In the genomic region with DNA sequence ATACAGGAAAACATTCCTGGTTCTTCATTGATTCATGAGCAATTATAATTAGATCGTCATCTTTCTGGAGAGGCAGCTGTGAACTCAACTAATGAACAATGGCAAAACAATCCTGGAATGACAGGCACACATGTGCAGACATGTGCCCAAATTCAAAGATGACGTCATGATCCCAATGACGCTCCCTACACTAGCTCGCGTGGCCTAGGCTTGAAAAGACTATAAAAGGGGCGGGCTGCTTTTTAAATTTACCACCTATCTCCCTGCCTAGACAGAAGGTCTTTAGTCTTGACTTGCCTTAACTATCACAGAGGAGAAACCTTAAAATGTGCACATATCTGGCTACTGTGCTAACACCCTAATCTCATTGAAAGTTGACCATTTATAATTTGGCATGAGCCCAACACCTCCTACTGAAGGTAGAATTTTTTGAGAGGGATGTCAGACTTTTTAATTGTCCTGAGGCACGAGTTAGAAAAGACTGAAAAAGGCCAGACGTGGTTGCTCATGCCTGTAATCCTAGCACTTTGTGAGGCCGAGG, we compare ENCODE assay signal across 16 cellular contexts.
DNase-seq lines count a peak whose midpoint lies in the region; ATAC-seq and TF ChIP-seq lines count a peak whose summit lies in the region.
"Had no signal": no experiment of that assay in that cellular context is flagged by ENCODE, and none has a peak within 500 bp of the region (broad histone marks: within the 10 kb centered on the region; RNA-seq: fewer than 3 reads in every experiment).

No MANE protein-coding gene starts in this region.

- no peak overlapping the region for H3K4me3 ChIP-seq in CD8-positive, alpha-beta T cell (ENCODE audit: low read depth, low read length)
- H3K4me3 ChIP-seq in mammary epithelial cell (replicated peaks in 1 of 3; ENCODE audit: insufficient read depth in 1 of 3, low read depth in 2 of 3, low read length in 3 of 3): no peak overlapping the region
- H3K4me3 ChIP-seq in WERI-Rb-1 (ENCODE audit: low read depth, low read length): no peak overlapping the region
- H3K4me3 ChIP-seq: spleen, thoracic aorta had no signal

- H3K4me1 ChIP-seq in CD8-positive, alpha-beta T cell (ENCODE audit: insufficient read depth, low read length): peaks cover 25% of the 10 kb centered on the region
- peaks cover 35% of the 10 kb centered on the region for H3K4me1 ChIP-seq in mammary epithelial cell (ENCODE audit: insufficient read depth, low read length)

- TF ChIP-seq CTCF in CD8-positive, alpha-beta T cell (IDR thresholded peaks at IDR 0.05): no peak
- TF ChIP-seq CTCF in mammary epithelial cell (conservative IDR thresholded peaks at IDR 0.05 in 1 of 2, IDR thresholded peaks at IDR 0.05 in 1 of 2; ENCODE audit: extremely low read depth in 1 of 2, insufficient read depth in 1 of 2, low read depth in 1 of 2, low read length in 2 of 2) (no peak), nephron (IDR thresholded peaks at IDR 0.05; ENCODE audit: unreplicated experiment in 3 of 3) (no peak), WERI-Rb-1 (IDR thresholded peaks at IDR 0.05; ENCODE audit: low read depth, low read length) (no peak)

- no peaks in the 10 kb centered on the region for H3K9me3 Mint-ChIP-seq in CD8-positive, alpha-beta T cell
- H3K9me3 Mint-ChIP-seq in nephron: no peaks in the 10 kb centered on the region

- peak overlapping the region; percentile 36 for H3K9ac ChIP-seq in mammary epithelial cell (ENCODE audit: insufficient read depth, low read length)

- peaks cover 66% of the 10 kb centered on the region for H3K36me3 Mint-ChIP-seq in CD8-positive, alpha-beta T cell
- peaks cover 39% of the 10 kb centered on the region for H3K36me3 Mint-ChIP-seq in nephron (ENCODE audit: low read depth)

- peak overlapping the region; percentile 60 for H3K27ac Mint-ChIP-seq in CD8-positive, alpha-beta T cell
- H3K27ac Mint-ChIP-seq in nephron: peak overlapping the region in 2 of 3 experiments; percentile 61 to 74

- dilution Hi-C loops in mammary epithelial cell (cut with HindIII; ENCODE audit: low sequenced_read_pairs): no loop called here

- POLR2A ChIA-PET in CD8-positive, alpha-beta T cell (lab: Charles Lee): no interaction called here

- H3K4me2 ChIP-seq in mammary epithelial cell (ENCODE audit: insufficient read depth, low read depth, low read length): peak overlapping the region; percentile 10

- no peak for DNase-seq in CD8-positive, alpha-beta T cell
- peak; percentile 76 for DNase-seq in NCI-H1105 treated with DMSO at 0.1 percent for 48 hours (lab: John Stamatoyannopoulos, UW)
- peak; percentile 98 for DNase-seq in mammary epithelial cell
- no peak for DNase-seq in islet precursor cell
- no peak for DNase-seq in WERI-Rb-1
- DNase-seq: activated CD4-positive, alpha-beta T cell treated with anti-CD3 and anti-CD28 coated beads for 48 hours; activated naive CD4-positive, alpha-beta T cell treated with anti-CD3 and anti-CD28 coated beads, Interleukin-2, amount 50 U/mL, for 16 hours; Caco-2; left cardiac atrium; NCI-H1048; spleen; SW 1271 had no signal

- ATAC-seq in CD8-positive, alpha-beta T cell: no peak
- no peak for ATAC-seq in GM18861 (IDR thresholded peaks at IDR 0.05; ENCODE audit: unreplicated experiment)
- ATAC-seq in HG03045 (IDR thresholded peaks at IDR 0.05; ENCODE audit: unreplicated experiment): no peak
- ATAC-seq: left cardiac atrium had no signal

- no peak overlapping the region for H3K4me3 Mint-ChIP-seq in CD8-positive, alpha-beta T cell
- no peak overlapping the region for H3K4me3 Mint-ChIP-seq in nephron

- no peaks in the 10 kb centered on the region for H3K27me3 Mint-ChIP-seq in CD8-positive, alpha-beta T cell (ENCODE audit: low read depth)
- H3K27me3 Mint-ChIP-seq in nephron (ENCODE audit: low read depth): no peaks in the 10 kb centered on the region

- peaks cover 37% of the 10 kb centered on the region for H3K4me1 Mint-ChIP-seq in CD8-positive, alpha-beta T cell (ENCODE audit: low read depth)
- peaks cover 36% of the 10 kb centered on the region for H3K4me1 Mint-ChIP-seq in nephron

- peaks cover 4% of the 10 kb centered on the region for H3K79me2 ChIP-seq in mammary epithelial cell (ENCODE audit: insufficient read depth, low read length)

- H2AFZ ChIP-seq in mammary epithelial cell (ENCODE audit: low read depth, low read length): no peak overlapping the region

- CTCF ChIA-PET in CD8-positive, alpha-beta T cell (lab: Charles Lee): interaction anchor here (1.4 to 2.5 kb wide), 4 partner anchors 12 to 110 kb away, joined by 3 to 9 read pairs (median 4); no protein-coding TSS in a partner anchor
- CTCF ChIA-PET in mammary epithelial cell (lab: Charles Lee; ENCODE audit: low non-redundant PET): no interaction called here

- no peak overlapping the region for H3K27ac ChIP-seq in CD8-positive, alpha-beta T cell (ENCODE audit: low read depth, low read length)
- H3K27ac ChIP-seq in mammary epithelial cell (ENCODE audit: insufficient read depth, low read depth, low read length) (peak overlapping the region; percentile 87), WERI-Rb-1 (no peak overlapping the region)

- in situ Hi-C loops in mammary epithelial cell (cut with MboI; ENCODE audit: low sequenced_read_pairs in 2 of 2): no loop called here

- intact Hi-C loops in CD8-positive, alpha-beta T cell (cut with DNase I, micrococcal nuclease): loop anchor here (2.0 kb wide), 4 partner anchors 35 to 105 kb away; no protein-coding TSS in a partner anchor
- intact Hi-C loops in mammary epithelial cell (cut with micrococcal nuclease): loop anchor here (1.0 to 2.0 kb wide), 8 partner anchors 17 to 106 kb away; no protein-coding TSS in a partner anchor

- H3K36me3 ChIP-seq in CD8-positive, alpha-beta T cell (ENCODE audit: insufficient read depth, low read length): peaks cover 5% of the 10 kb centered on the region
- no peaks in the 10 kb centered on the region for H3K36me3 ChIP-seq in mammary epithelial cell (ENCODE audit: insufficient read depth, low read length)
- peaks cover 34% of the 10 kb centered on the region for H3K36me3 ChIP-seq in WERI-Rb-1

- H3K9me3 ChIP-seq in CD8-positive, alpha-beta T cell (ENCODE audit: low read length): no peaks in the 10 kb centered on the region
- H3K9me3 ChIP-seq in mammary epithelial cell (replicated peaks; ENCODE audit: insufficient read depth, low read length): no peaks in the 10 kb centered on the region
- no peaks in the 10 kb centered on the region for H3K9me3 ChIP-seq in WERI-Rb-1 (ENCODE audit: severe bottlenecking)
- H3K9me3 ChIP-seq: Caco-2, spleen, thoracic aorta had no signal

- no peaks in the 10 kb centered on the region for H4K20me1 ChIP-seq in mammary epithelial cell (ENCODE audit: insufficient read depth, low read length)

- BruUV-seq in mammary epithelial cell (replicated peaks; lab: Mats Ljungman, UMichigan): TSS peak; percentile 96

- no peaks in the 10 kb centered on the region for H3K27me3 ChIP-seq in CD8-positive, alpha-beta T cell (ENCODE audit: insufficient read depth, low read length)
- H3K27me3 ChIP-seq in mammary epithelial cell (ENCODE audit: insufficient read depth, low read length) (no peaks in the 10 kb centered on the region), WERI-Rb-1 (ENCODE audit: insufficient read depth, low read depth, severe bottlenecking) (no peaks in the 10 kb centered on the region)
- H3K27me3 ChIP-seq: spleen had no signal

- 5% methylated on average over 8 of the region's 9 CpGs for WGBS in mammary epithelial cell (ENCODE audit: low coverage, missing lambda C conversion rate)

Comparison
In these comparisons a context has a peak if more than half of its experiments do, and no peak if none do; other contexts are left out.
1. DNase-seq: peak in NCI-H1105 treated with DMSO at 0.1 percent for 48 hours (single experiment) and mammary epithelial cell (single experiment); none in CD8-positive, alpha-beta T cell (0 of 7), islet precursor cell (single experiment) and WERI-Rb-1 (single experiment).